ENCODE assay signal across 2 cellular contexts in the genomic region with DNA sequence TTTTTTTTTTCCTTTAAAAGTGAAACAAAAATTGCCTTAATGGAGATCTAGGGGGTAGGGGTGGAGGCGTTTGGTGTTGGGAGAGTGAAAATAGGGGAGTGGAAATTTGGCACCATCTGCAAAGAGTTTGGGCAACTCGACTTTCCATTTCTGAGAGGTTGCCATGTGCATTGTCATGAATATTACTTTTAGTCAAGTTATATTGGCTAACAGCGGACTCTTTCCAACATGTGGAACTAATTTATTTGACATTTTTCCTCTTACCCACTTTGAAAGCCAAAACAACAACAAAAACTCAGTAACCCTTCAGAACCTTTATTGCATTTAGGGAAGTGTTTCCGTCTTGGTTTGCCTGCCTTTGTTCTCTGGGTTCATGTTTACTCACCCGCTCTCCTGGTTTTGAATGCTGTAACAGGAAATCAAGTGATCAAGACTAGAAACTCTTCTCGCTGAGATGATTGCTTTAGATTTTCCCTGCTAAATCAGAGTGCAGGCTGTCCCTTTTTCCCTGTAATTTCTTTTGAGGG.
A peak's percentile ranks its signal among the peaks of the same experiment; 100 is the strongest.
TF ChIP-seq lines count a peak whose summit lies in the region.

No MANE protein-coding gene starts in this region.

TF ChIP-seq in liver, 16 proteins besides CTCF, POLR2A, EP300 and RAD21 (continued from another document):
- TF ChIP-seq GABPA (IDR thresholded peaks at IDR 0.05 in 1 of 2, conservative IDR thresholded peaks at IDR 0.05 in 1 of 2) (no peak), HNF4G (IDR thresholded peaks at IDR 0.05) (no peak), HNF4A (conservative IDR thresholded peaks at IDR 0.05) (peak; percentile 36 to 48), SP1 (IDR thresholded peaks at IDR 0.05) (peak; percentile 36), RXRA (IDR thresholded peaks at IDR 0.05) (peak; percentile 26 to 34), ATF3 (IDR thresholded peaks at IDR 0.05) (no peak), JUND (IDR thresholded peaks at IDR 0.05) (no peak), FOXA2 (IDR thresholded peaks at IDR 0.05) (peak; percentile 55), NR2F2 (IDR thresholded peaks at IDR 0.05) (no peak), TAF1 (conservative IDR thresholded peaks at IDR 0.05) (no peak)
- TF ChIP-seq, protein P1, sequence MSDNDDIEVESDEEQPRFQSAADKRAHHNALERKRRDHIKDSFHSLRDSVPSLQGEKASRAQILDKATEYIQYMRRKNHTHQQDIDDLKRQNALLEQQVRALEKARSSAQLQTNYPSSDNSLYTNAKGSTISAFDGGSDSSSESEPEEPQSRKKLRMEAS (IDR thresholded peaks at IDR 0.05), result no peak
- TF ChIP-seq, protein P2, sequence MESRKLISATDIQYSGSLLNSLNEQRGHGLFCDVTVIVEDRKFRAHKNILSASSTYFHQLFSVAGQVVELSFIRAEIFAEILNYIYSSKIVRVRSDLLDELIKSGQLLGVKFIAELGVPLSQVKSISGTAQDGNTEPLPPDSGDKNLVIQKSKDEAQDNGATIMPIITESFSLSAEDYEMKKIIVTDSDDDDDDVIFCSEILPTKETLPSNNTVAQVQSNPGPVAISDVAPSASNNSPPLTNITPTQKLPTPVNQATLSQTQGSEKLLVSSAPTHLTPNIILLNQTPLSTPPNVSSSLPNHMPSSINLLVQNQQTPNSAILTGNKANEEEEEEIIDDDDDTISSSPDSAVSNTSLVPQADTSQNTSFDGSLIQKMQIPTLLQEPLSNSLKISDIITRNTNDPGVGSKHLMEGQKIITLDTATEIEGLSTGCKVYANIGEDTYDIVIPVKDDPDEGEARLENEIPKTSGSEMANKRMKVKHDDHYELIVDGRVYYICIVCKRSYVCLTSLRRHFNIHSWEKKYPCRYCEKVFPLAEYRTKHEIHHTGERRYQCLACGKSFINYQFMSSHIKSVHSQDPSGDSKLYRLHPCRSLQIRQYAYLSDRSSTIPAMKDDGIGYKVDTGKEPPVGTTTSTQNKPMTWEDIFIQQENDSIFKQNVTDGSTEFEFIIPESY (IDR thresholded peaks at IDR 0.05), result no peak
- TF ChIP-seq, protein P3, sequence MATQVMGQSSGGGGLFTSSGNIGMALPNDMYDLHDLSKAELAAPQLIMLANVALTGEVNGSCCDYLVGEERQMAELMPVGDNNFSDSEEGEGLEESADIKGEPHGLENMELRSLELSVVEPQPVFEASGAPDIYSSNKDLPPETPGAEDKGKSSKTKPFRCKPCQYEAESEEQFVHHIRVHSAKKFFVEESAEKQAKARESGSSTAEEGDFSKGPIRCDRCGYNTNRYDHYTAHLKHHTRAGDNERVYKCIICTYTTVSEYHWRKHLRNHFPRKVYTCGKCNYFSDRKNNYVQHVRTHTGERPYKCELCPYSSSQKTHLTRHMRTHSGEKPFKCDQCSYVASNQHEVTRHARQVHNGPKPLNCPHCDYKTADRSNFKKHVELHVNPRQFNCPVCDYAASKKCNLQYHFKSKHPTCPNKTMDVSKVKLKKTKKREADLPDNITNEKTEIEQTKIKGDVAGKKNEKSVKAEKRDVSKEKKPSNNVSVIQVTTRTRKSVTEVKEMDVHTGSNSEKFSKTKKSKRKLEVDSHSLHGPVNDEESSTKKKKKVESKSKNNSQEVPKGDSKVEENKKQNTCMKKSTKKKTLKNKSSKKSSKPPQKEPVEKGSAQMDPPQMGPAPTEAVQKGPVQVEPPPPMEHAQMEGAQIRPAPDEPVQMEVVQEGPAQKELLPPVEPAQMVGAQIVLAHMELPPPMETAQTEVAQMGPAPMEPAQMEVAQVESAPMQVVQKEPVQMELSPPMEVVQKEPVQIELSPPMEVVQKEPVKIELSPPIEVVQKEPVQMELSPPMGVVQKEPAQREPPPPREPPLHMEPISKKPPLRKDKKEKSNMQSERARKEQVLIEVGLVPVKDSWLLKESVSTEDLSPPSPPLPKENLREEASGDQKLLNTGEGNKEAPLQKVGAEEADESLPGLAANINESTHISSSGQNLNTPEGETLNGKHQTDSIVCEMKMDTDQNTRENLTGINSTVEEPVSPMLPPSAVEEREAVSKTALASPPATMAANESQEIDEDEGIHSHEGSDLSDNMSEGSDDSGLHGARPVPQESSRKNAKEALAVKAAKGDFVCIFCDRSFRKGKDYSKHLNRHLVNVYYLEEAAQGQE (IDR thresholded peaks at IDR 0.05), result peak; percentile 15

TF ChIP-seq in HepG2, 621 proteins besides CTCF, POLR2A, EP300 and RAD21:
- TF ChIP-seq, protein P4, sequence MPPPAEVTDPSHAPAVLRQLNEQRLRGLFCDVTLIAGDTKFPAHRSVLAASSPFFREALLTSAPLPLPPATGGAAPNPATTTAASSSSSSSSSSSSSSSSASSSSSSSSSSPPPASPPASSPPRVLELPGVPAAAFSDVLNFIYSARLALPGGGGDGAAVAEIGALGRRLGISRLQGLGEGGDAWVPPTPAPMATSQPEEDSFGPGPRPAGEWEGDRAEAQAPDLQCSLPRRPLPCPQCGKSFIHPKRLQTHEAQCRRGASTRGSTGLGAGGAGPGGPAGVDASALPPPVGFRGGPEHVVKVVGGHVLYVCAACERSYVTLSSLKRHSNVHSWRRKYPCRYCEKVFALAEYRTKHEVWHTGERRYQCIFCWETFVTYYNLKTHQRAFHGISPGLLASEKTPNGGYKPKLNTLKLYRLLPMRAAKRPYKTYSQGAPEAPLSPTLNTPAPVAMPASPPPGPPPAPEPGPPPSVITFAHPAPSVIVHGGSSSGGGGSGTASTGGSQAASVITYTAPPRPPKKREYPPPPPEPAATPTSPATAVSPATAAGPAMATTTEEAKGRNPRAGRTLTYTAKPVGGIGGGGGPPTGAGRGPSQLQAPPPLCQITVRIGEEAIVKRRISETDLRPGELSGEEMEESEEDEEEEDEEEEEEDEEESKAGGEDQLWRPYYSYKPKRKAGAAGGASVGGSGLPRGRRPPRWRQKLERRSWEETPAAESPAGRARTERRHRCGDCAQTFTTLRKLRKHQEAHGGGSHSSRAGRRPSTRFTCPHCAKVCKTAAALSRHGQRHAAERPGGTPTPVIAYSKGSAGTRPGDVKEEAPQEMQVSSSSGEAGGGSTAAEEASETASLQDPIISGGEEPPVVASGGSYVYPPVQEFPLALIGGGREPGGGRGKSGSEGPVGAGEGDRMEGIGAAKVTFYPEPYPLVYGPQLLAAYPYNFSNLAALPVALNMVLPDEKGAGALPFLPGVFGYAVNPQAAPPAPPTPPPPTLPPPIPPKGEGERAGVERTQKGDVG (CRISPR knock-in tag; IDR thresholded peaks at IDR 0.05; ENCODE audit: borderline replicate concordance), result no peak
- TF ChIP-seq ZNF224 (CRISPR knock-in tag; IDR thresholded peaks at IDR 0.05) (no peak), PAF1 (CRISPR knock-in tag; IDR thresholded peaks at IDR 0.05) (no peak), ZNF747 (CRISPR knock-in tag; IDR thresholded peaks at IDR 0.05; ENCODE audit: borderline replicate concordance) (no peak), FIP1L1 (IDR thresholded peaks at IDR 0.05; ENCODE audit: borderline replicate concordance, insufficient read depth, low read depth, low read length) (no peak), ZNF207 (IDR thresholded peaks at IDR 0.05; ENCODE audit: borderline replicate concordance) (no peak), TAF15 (IDR thresholded peaks at IDR 0.05; ENCODE audit: low read depth, low read length, poor library complexity, severe bottlenecking) (no peak), CERS6 (CRISPR knock-in tag; IDR thresholded peaks at IDR 0.05) (no peak), YEATS2 (CRISPR knock-in tag; IDR thresholded peaks at IDR 0.05; ENCODE audit: borderline replicate concordance) (no peak), MED1 (CRISPR knock-in tag; IDR thresholded peaks at IDR 0.05) (no peak), ZNF674 (CRISPR knock-in tag; IDR thresholded peaks at IDR 0.05; ENCODE audit: low read depth) (no peak), ZKSCAN8 (CRISPR knock-in tag; IDR thresholded peaks at IDR 0.05; ENCODE audit: borderline replicate concordance) (no peak)
- TF ChIP-seq, protein P5, sequence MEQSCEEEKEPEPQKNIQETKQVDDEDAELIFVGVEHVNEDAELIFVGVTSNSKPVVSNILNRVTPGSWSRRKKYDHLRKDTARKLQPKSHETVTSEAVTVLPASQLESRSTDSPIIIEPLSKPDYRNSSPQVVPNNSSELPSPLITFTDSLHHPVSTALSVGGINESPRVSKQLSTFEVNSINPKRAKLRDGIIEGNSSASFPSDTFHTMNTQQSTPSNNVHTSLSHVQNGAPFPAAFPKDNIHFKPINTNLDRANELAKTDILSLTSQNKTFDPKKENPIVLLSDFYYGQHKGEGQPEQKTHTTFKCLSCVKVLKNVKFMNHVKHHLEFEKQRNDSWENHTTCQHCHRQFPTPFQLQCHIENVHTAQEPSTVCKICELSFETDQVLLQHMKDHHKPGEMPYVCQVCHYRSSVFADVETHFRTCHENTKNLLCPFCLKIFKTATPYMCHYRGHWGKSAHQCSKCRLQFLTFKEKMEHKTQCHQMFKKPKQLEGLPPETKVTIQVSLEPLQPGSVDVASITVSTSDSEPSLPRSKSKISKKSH (CRISPR knock-in tag; IDR thresholded peaks at IDR 0.05; ENCODE audit: borderline replicate concordance), result no peak
- TF ChIP-seq, protein P6, sequence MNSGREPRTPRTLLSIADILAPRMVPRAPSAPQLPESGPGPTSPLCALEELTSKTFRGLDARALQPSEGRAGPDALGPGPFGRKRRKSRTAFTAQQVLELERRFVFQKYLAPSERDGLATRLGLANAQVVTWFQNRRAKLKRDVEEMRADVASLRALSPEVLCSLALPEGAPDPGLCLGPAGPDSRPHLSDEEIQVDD (CRISPR knock-in tag; IDR thresholded peaks at IDR 0.05; ENCODE audit: borderline replicate concordance), result no peak
